Comparison of ENCODE assay signal across 1 cellular context in the genomic region with DNA sequence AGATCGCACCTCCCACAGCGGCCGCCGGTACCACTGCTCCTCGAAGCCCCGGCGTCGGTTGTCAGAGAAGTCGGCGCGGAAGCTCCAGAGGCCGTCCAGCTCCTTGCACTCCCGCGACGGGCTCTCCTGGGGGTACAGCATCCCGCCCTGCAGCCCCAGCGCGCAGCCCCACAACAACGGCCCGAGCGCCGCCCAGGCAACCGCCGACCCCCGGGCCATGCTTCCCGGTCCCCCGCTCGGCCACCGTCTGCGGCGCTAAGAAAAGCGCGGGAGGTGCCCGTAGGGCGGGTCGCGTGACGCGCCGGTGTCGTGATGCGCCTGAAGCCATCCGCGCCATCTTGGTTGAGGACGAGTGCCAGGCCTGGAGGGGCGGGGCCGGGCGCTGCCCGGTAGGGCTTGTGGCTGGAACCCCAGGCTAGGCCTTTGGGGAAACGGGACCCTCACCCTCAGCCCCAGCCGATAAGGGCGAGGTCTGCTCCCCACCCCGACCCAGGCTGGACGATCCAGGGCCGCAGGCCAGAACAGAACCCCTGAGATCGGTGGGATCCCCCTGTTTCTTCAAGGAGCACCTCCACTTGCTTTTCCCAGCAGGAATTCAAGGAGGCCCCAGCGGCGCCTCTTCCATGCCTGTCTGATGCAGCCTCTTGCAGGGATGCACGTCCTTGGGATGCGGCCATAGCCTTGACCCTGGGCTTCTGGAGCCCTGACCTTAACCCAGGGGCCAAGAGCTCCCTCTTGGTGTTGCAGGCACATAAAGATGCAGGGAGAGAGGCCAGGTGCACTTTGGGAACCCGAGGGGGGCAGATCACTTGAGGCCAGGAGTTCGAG.
TF ChIP-seq lines count a peak whose summit lies in the region.

A gene (minus strand): TSS at position 249 of the 828 bp plus-strand sequence. CDS start 30 bp downstream, at position 219.

TF ChIP-seq in WTC11, 78 proteins besides CTCF, POLR2A, EP300 and RAD21 (continued from another document and continues in another):
- TF ChIP-seq, protein P1, sequence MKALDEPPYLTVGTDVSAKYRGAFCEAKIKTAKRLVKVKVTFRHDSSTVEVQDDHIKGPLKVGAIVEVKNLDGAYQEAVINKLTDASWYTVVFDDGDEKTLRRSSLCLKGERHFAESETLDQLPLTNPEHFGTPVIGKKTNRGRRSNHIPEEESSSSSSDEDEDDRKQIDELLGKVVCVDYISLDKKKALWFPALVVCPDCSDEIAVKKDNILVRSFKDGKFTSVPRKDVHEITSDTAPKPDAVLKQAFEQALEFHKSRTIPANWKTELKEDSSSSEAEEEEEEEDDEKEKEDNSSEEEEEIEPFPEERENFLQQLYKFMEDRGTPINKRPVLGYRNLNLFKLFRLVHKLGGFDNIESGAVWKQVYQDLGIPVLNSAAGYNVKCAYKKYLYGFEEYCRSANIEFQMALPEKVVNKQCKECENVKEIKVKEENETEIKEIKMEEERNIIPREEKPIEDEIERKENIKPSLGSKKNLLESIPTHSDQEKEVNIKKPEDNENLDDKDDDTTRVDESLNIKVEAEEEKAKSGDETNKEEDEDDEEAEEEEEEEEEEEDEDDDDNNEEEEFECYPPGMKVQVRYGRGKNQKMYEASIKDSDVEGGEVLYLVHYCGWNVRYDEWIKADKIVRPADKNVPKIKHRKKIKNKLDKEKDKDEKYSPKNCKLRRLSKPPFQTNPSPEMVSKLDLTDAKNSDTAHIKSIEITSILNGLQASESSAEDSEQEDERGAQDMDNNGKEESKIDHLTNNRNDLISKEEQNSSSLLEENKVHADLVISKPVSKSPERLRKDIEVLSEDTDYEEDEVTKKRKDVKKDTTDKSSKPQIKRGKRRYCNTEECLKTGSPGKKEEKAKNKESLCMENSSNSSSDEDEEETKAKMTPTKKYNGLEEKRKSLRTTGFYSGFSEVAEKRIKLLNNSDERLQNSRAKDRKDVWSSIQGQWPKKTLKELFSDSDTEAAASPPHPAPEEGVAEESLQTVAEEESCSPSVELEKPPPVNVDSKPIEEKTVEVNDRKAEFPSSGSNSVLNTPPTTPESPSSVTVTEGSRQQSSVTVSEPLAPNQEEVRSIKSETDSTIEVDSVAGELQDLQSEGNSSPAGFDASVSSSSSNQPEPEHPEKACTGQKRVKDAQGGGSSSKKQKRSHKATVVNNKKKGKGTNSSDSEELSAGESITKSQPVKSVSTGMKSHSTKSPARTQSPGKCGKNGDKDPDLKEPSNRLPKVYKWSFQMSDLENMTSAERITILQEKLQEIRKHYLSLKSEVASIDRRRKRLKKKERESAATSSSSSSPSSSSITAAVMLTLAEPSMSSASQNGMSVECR (CRISPR knock-in tag; IDR thresholded peaks at IDR 0.05; ENCODE audit: borderline replicate concordance): peak; percentile 96; the same call in 1 of the 2 replicates
- no peak for TF ChIP-seq KAT7 (CRISPR knock-in tag; IDR thresholded peaks at IDR 0.05; ENCODE audit: borderline replicate concordance)
- TF ChIP-seq, protein P2, sequence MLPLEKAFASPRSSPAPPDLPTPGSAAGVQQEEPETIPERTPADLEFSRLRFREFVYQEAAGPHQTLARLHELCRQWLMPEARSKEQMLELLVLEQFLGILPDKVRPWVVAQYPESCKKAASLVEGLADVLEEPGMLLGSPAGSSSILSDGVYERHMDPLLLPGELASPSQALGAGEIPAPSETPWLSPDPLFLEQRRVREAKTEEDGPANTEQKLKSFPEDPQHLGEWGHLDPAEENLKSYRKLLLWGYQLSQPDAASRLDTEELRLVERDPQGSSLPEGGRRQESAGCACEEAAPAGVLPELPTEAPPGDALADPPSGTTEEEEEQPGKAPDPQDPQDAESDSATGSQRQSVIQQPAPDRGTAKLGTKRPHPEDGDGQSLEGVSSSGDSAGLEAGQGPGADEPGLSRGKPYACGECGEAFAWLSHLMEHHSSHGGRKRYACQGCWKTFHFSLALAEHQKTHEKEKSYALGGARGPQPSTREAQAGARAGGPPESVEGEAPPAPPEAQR (CRISPR knock-in tag; IDR thresholded peaks at IDR 0.05): no peak
- peak; percentile 75; the same call in 1 of the 2 replicates for TF ChIP-seq CREB1 (CRISPR knock-in tag; IDR thresholded peaks at IDR 0.05)
- TF ChIP-seq, protein P3, sequence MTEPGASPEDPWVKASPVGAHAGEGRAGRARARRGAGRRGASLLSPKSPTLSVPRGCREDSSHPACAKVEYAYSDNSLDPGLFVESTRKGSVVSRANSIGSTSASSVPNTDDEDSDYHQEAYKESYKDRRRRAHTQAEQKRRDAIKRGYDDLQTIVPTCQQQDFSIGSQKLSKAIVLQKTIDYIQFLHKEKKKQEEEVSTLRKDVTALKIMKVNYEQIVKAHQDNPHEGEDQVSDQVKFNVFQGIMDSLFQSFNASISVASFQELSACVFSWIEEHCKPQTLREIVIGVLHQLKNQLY (CRISPR knock-in tag; IDR thresholded peaks at IDR 0.05): no peak
- TF ChIP-seq, protein P4, sequence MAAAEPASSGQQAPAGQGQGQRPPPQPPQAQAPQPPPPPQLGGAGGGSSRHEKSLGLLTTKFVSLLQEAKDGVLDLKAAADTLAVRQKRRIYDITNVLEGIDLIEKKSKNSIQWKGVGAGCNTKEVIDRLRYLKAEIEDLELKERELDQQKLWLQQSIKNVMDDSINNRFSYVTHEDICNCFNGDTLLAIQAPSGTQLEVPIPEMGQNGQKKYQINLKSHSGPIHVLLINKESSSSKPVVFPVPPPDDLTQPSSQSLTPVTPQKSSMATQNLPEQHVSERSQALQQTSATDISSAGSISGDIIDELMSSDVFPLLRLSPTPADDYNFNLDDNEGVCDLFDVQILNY (CRISPR knock-in tag; IDR thresholded peaks at IDR 0.05): peak; percentile 98
- TF ChIP-seq, protein P5, sequence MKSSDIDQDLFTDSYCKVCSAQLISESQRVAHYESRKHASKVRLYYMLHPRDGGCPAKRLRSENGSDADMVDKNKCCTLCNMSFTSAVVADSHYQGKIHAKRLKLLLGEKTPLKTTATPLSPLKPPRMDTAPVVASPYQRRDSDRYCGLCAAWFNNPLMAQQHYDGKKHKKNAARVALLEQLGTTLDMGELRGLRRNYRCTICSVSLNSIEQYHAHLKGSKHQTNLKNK (CRISPR knock-in tag; IDR thresholded peaks at IDR 0.05): no peak
- no peak for TF ChIP-seq ZNF138 (CRISPR knock-in tag; conservative IDR thresholded peaks at IDR 0.05)
- no peak for TF ChIP-seq ZNF416 (CRISPR knock-in tag; IDR thresholded peaks at IDR 0.05)
- no peak for TF ChIP-seq HMGA2 (CRISPR knock-in tag; IDR thresholded peaks at IDR 0.05)
- TF ChIP-seq TEAD4 (CRISPR knock-in tag; IDR thresholded peaks at IDR 0.05): peak; percentile 37; the same call in 1 of the 2 replicates
- TF ChIP-seq OVOL2 (CRISPR knock-in tag; IDR thresholded peaks at IDR 0.05; ENCODE audit: borderline replicate concordance): no peak
- TF ChIP-seq TCF7 (CRISPR knock-in tag; IDR thresholded peaks at IDR 0.05; ENCODE audit: low read depth): peak; percentile 76; the same call in 1 of the 2 replicates
- no peak for TF ChIP-seq GTF2I (CRISPR knock-in tag; conservative IDR thresholded peaks at IDR 0.05)
- no peak for TF ChIP-seq ZNF423 (CRISPR knock-in tag; IDR thresholded peaks at IDR 0.05)
- peak; percentile 86 for TF ChIP-seq NFE2L1 (CRISPR knock-in tag; IDR thresholded peaks at IDR 0.05)
- TF ChIP-seq MXD4 (CRISPR knock-in tag; IDR thresholded peaks at IDR 0.05; ENCODE audit: borderline replicate concordance): no peak
- TF ChIP-seq SOX15 (CRISPR knock-in tag; IDR thresholded peaks at IDR 0.05): no peak
- TF ChIP-seq ZNF263 (CRISPR knock-in tag; IDR thresholded peaks at IDR 0.05; ENCODE audit: low read depth): no peak
- no peak for TF ChIP-seq CBFB (CRISPR knock-in tag; IDR thresholded peaks at IDR 0.05; ENCODE audit: low read depth)
- TF ChIP-seq, protein P6, sequence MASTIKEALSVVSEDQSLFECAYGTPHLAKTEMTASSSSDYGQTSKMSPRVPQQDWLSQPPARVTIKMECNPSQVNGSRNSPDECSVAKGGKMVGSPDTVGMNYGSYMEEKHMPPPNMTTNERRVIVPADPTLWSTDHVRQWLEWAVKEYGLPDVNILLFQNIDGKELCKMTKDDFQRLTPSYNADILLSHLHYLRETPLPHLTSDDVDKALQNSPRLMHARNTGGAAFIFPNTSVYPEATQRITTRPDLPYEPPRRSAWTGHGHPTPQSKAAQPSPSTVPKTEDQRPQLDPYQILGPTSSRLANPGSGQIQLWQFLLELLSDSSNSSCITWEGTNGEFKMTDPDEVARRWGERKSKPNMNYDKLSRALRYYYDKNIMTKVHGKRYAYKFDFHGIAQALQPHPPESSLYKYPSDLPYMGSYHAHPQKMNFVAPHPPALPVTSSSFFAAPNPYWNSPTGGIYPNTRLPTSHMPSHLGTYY (CRISPR knock-in tag; IDR thresholded peaks at IDR 0.05): 0 out of 2 replicates have a peak, but pooled peaks have one; percentile 34
- no peak for TF ChIP-seq NFYB (CRISPR knock-in tag; conservative IDR thresholded peaks at IDR 0.05; ENCODE audit: low read depth)
- TF ChIP-seq, protein P7, sequence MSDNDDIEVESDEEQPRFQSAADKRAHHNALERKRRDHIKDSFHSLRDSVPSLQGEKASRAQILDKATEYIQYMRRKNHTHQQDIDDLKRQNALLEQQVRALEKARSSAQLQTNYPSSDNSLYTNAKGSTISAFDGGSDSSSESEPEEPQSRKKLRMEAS (CRISPR knock-in tag; IDR thresholded peaks at IDR 0.05): peak; percentile 97
- TF ChIP-seq, protein P8, sequence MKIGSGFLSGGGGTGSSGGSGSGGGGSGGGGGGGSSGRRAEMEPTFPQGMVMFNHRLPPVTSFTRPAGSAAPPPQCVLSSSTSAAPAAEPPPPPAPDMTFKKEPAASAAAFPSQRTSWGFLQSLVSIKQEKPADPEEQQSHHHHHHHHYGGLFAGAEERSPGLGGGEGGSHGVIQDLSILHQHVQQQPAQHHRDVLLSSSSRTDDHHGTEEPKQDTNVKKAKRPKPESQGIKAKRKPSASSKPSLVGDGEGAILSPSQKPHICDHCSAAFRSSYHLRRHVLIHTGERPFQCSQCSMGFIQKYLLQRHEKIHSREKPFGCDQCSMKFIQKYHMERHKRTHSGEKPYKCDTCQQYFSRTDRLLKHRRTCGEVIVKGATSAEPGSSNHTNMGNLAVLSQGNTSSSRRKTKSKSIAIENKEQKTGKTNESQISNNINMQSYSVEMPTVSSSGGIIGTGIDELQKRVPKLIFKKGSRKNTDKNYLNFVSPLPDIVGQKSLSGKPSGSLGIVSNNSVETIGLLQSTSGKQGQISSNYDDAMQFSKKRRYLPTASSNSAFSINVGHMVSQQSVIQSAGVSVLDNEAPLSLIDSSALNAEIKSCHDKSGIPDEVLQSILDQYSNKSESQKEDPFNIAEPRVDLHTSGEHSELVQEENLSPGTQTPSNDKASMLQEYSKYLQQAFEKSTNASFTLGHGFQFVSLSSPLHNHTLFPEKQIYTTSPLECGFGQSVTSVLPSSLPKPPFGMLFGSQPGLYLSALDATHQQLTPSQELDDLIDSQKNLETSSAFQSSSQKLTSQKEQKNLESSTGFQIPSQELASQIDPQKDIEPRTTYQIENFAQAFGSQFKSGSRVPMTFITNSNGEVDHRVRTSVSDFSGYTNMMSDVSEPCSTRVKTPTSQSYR (CRISPR knock-in tag; IDR thresholded peaks at IDR 0.05): peak; percentile 82; the same call in 1 of the 2 replicates
- TF ChIP-seq MYBL2 (CRISPR knock-in tag; IDR thresholded peaks at IDR 0.05): peak; percentile 89
- TF ChIP-seq, protein P9, sequence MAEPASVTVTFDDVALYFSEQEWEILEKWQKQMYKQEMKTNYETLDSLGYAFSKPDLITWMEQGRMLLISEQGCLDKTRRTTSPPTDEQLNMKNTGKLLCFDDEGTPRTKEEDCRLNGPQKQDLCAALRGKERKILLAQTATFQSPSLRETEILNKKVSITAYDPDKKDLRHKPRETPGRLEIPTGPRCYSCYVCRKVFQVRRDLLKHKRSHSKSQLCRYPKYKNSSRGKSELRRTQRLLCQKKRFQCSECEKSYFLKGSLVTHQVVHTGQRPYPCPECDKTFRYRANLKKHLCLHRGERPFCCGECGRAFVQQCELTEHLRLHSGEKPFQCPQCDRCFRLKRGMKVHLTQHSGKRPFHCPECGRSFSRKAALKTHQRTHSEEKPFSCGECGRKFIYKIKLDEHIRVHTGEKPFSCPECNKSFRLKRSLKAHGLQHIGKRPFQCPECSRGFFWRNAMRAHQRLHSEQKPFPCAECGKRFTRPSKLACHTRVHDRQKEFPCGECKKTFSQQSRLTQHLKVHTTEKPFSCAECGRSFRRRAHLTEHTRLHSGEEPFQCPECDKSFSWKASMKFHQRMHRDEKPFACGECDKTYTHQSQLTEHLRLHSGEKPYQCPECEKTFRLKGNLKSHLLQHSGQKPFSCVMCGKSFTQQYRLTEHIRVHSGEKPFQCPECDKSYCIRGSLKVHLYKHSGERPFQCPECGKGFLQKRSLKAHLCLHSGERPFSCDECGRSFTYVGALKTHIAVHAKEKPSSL (CRISPR knock-in tag; conservative IDR thresholded peaks at IDR 0.05): no peak
- TF ChIP-seq EMX1 (CRISPR knock-in tag; IDR thresholded peaks at IDR 0.05): no peak
- peak; percentile 97 for TF ChIP-seq SP1 (CRISPR knock-in tag; conservative IDR thresholded peaks at IDR 0.05)
- no peak for TF ChIP-seq NFATC4 (CRISPR knock-in tag; IDR thresholded peaks at IDR 0.05)
- TF ChIP-seq NR2C2 (CRISPR knock-in tag; IDR thresholded peaks at IDR 0.05): no peak; the same call in 1 of the 2 replicates
- TF ChIP-seq IRF2 (CRISPR knock-in tag; IDR thresholded peaks at IDR 0.05; ENCODE audit: borderline replicate concordance, low read depth): no peak; the same call in 1 of the 2 replicates
- TF ChIP-seq, protein P10, sequence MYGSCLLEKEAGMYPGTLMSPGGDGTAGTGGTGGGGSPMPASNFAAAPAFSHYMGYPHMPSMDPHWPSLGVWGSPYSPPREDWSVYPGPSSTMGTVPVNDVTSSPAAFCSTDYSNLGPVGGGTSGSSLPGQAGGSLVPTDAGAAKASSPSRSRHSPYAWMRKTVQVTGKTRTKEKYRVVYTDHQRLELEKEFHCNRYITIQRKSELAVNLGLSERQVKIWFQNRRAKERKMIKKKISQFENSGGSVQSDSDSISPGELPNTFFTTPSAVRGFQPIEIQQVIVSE (CRISPR knock-in tag; IDR thresholded peaks at IDR 0.05; ENCODE audit: borderline replicate concordance): no peak
- peak; percentile 95 for TF ChIP-seq CREM (CRISPR knock-in tag; IDR thresholded peaks at IDR 0.05)
- peak; percentile 79 for TF ChIP-seq FOXP1 (CRISPR knock-in tag; IDR thresholded peaks at IDR 0.05; ENCODE audit: borderline replicate concordance)
- no peak for TF ChIP-seq ELF4 (CRISPR knock-in tag; IDR thresholded peaks at IDR 0.05; ENCODE audit: low read depth)
- TF ChIP-seq, protein P11, sequence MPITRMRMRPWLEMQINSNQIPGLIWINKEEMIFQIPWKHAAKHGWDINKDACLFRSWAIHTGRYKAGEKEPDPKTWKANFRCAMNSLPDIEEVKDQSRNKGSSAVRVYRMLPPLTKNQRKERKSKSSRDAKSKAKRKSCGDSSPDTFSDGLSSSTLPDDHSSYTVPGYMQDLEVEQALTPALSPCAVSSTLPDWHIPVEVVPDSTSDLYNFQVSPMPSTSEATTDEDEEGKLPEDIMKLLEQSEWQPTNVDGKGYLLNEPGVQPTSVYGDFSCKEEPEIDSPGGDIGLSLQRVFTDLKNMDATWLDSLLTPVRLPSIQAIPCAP (CRISPR knock-in tag; IDR thresholded peaks at IDR 0.05): peak; percentile 67; the same call in 1 of the 2 replicates
- TF ChIP-seq, protein P12, sequence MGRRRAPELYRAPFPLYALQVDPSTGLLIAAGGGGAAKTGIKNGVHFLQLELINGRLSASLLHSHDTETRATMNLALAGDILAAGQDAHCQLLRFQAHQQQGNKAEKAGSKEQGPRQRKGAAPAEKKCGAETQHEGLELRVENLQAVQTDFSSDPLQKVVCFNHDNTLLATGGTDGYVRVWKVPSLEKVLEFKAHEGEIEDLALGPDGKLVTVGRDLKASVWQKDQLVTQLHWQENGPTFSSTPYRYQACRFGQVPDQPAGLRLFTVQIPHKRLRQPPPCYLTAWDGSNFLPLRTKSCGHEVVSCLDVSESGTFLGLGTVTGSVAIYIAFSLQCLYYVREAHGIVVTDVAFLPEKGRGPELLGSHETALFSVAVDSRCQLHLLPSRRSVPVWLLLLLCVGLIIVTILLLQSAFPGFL (CRISPR knock-in tag; IDR thresholded peaks at IDR 0.05; ENCODE audit: borderline replicate concordance): peak; percentile 83; the same call in 1 of the 2 replicates
- peak; percentile 90 for TF ChIP-seq GABPB1 (CRISPR knock-in tag; IDR thresholded peaks at IDR 0.05)
- peak; percentile 41; the same call in 1 of the 2 replicates for TF ChIP-seq ZNF219 (CRISPR knock-in tag; IDR thresholded peaks at IDR 0.05; ENCODE audit: borderline replicate concordance)
- TF ChIP-seq RORB (CRISPR knock-in tag; IDR thresholded peaks at IDR 0.05): no peak
